16 cellular contexts compared by ENCODE assay signal in the genomic region with DNA sequence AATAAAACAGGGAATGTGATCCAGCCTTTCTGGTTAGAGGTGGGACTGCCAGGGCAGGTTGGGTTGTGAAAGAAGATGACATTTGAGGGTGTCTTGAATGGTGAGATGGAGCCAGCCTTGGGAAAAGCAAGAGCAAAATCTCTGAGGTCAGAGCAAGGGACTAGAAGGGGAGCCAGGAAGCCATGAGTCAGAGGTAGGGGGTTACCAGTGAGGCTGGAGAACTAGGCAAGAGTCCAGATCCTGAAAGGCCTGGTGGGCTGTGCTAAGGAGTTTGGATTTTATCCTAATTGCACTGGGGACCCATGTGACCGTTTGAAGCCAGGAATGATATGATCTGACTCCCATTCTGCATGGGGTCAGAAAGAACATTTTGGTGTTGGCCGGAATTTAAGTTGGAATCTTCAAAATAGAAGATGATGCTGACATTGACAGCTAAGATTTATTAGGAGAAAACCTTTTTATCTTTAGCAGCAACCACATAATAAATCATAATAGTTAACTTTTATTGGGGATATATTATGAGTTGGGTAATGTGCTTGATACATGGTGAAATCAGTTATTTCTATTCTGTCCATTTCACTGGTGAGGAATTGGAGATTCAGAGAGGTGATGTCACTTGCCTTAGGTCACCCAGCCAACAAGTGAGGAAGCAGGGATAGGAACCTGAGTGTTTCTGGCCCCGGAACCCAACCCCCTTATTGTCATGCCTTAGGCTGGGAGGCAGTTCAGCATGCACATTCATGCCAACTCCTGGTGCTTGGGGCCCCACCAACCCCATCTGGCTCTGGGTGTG.
DNase-seq lines count a peak whose midpoint lies in the region; ATAC-seq, FAIRE-seq and TF ChIP-seq lines count a peak whose summit lies in the region.
"Had no signal": no experiment of that assay in that cellular context is flagged by ENCODE, and none has a peak within 500 bp of the region (broad histone marks: within the 10 kb centered on the region; RNA-seq: fewer than 3 reads in every experiment).

No MANE protein-coding gene starts in this region.

- FAIRE-seq in H54 (lab: Jason Lieb, UNC), result no peak

- no peak for ATAC-seq in GM21381 (IDR thresholded peaks at IDR 0.05; ENCODE audit: unreplicated experiment)
- ATAC-seq: heart left ventricle had no signal

- DNase-seq in AG08395 (ENCODE audit: low spot score), result peak; percentile 60
- DNase-seq in HCEC 1CT, result peak; percentile 55
- DNase-seq in amniotic epithelial cell (ENCODE audit: low read depth), result peak; percentile 77
- DNase-seq in iris pigment epithelial cell (ENCODE audit: low read depth), result peak; percentile 37
- DNase-seq in activated CD4-positive, alpha-beta T cell treated with anti-CD3 and anti-CD28 coated beads for 48 hours, result no peak
- DNase-seq in activated CD8-positive, alpha-beta memory T cell treated with anti-CD3 and anti-CD28 coated beads, Interleukin-2, amount 50 U/mL, for 4 hours, result no peak
- DNase-seq in H54 (ENCODE audit: insufficient read length, low spot score), result no peak
- DNase-seq: CD8-positive, alpha-beta memory T cell; dermis blood vessel endothelial cell; heart left ventricle; MM.1S; naive B cell; NCI-H187; SHP77; stimulated activated CD4-positive, alpha-beta T cell treated with anti-CD3 and anti-CD28 coated beads, Interleukin-2, amount 100 ng/mL, for 48 hours had no signal

- no peak for TF ChIP-seq POLR2A in H54 (IDR thresholded peaks at IDR 0.05; ENCODE audit: low read depth, low read length)

Comparison
In these comparisons a context has a peak if more than half of its experiments do, and no peak if none do; other contexts are left out.
1. DNase-seq: peak in AG08395 (single experiment), HCEC 1CT (single experiment), amniotic epithelial cell (single experiment) and iris pigment epithelial cell (single experiment); none in activated CD4-positive, alpha-beta T cell treated with anti-CD3 and anti-CD28 coated beads for 48 hours (single experiment), activated CD8-positive, alpha-beta memory T cell treated with anti-CD3 and anti-CD28 coated beads, Interleukin-2, amount 50 U/mL, for 4 hours (single experiment) and H54 (single experiment).